In the genomic region with DNA sequence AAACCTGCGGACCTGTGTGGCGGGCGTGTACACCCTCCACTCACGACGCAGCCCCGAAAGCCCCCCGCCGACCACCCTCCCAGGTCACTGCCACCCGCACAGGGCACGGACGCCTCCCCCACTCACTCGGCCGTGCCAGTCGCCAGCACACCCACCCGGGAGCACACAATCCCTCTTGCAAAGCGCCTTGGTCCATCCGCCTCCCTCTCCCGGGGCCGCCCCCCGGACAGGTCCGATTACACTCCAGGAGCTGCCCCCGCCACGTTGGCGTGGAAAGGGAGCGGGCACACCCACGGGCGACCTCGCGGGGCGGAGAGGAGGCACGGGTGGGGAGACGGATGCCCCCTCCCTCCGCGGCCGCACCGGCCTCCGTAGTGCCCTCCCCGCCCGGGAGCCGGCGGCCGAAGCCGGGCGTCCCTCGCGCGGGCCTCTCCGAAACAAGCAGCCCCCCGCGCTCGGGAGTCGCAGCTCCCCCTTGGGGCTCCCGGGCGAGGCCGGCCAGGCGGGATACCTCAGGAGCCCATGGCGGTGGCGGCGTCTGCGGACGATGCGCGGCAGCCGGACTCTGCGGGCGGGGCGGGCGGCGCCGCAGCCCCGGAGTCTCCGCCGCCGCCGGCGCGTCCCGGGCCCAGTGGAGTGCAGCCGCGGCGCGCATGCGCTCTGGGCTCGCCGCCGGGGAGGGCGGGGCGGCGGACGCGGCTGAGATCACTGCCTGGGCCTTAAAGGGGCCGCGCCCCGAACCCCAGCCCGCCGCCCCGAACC, we compare ENCODE assay signal across 8 cellular contexts. TPM values are rescaled to one million over a fixed set of nuclear protein-coding genes. Genes with fewer than 3 reads are reported as not detected.
DNase-seq lines count a peak whose midpoint lies in the region; ATAC-seq and TF ChIP-seq lines count a peak whose summit lies in the region.

A gene (minus strand): TSS at position 638 of the 762 bp plus-strand sequence. CDS start 25,049 bp downstream, outside the sequence.

- peak within 1 kb of the TSS; percentile 86 for H3K27ac Mint-ChIP-seq in activated CD8-positive, alpha-beta memory T cell treated with anti-CD3 and anti-CD28 coated beads, Interleukin-2, amount 10 ng/mL, durations not matched to agents 7 days and 5 days
- H3K27ac Mint-ChIP-seq in endodermal cell: peak within 1 kb of the TSS; percentile 91

- H3K9me3 Mint-ChIP-seq in activated CD8-positive, alpha-beta memory T cell treated with anti-CD3 and anti-CD28 coated beads, Interleukin-2, amount 10 ng/mL, durations not matched to agents 7 days and 5 days (ENCODE audit: low read depth): no peaks in the 10 kb centered on the region
- H3K9me3 Mint-ChIP-seq in endodermal cell: no peaks in the 10 kb centered on the region

- peaks cover 1% of the 10 kb centered on the region for H3K36me3 Mint-ChIP-seq in activated CD8-positive, alpha-beta memory T cell treated with anti-CD3 and anti-CD28 coated beads, Interleukin-2, amount 10 ng/mL, durations not matched to agents 7 days and 5 days
- peaks cover 4% of the 10 kb centered on the region for H3K36me3 Mint-ChIP-seq in endodermal cell (ENCODE audit: low read depth)

- H3K9ac ChIP-seq in endodermal cell (ENCODE audit: extremely low read depth, low read length, poor library complexity, severe bottlenecking): peak within 1 kb of the TSS; percentile 62

- peak; percentile 86 for ATAC-seq in HG02885 (IDR thresholded peaks at IDR 0.05; ENCODE audit: poor library complexity, unreplicated experiment)
- ATAC-seq in activated CD8-positive, alpha-beta memory T cell treated with anti-CD3 and anti-CD28 coated beads, Interleukin-2, amount 10 ng/mL, durations not matched to agents 7 days and 5 days: peak; percentile 99

- peaks cover 5% of the 10 kb centered on the region for H3K36me3 ChIP-seq in endodermal cell (ENCODE audit: control insufficient read depth, insufficient read depth, low read length)

- no peaks in the 10 kb centered on the region for H3K27me3 Mint-ChIP-seq in activated CD8-positive, alpha-beta memory T cell treated with anti-CD3 and anti-CD28 coated beads, Interleukin-2, amount 10 ng/mL, durations not matched to agents 7 days and 5 days
- peaks cover 3% of the 10 kb centered on the region for H3K27me3 Mint-ChIP-seq in endodermal cell (ENCODE audit: insufficient read depth)

- DNase-seq in NCI-H1417 (lab: John Stamatoyannopoulos, UW): peak; percentile 65 to 72 (median 68)
- no peak for DNase-seq in NCI-H1417 treated with DMSO at 0.1 percent for 48 hours (lab: John Stamatoyannopoulos, UW)
- peak; percentile 17 for DNase-seq in NK-92 (lab: John Stamatoyannopoulos, UW; ENCODE audit: unreplicated experiment)
- peak; percentile 81 for DNase-seq in activated CD8-positive, alpha-beta memory T cell treated with anti-CD3 and anti-CD28 coated beads, Interleukin-2, amount 10 ng/mL, durations not matched to agents 7 days and 5 days
- peak; percentile 89 for DNase-seq in endodermal cell
- peak; percentile 95 for DNase-seq in mesenteric fat pad (ENCODE audit: low spot score)
- peak; percentile 75 for DNase-seq in stimulated activated CD8-positive, alpha-beta memory T cell treated with anti-CD3 and anti-CD28 coated beads, Interleukin-12 subunit alpha, Interleukin-12 subunit beta, amount 100 ng/mL, for 4 hours (ENCODE audit: low read depth)

- WGBS in endodermal cell (ENCODE audit: insufficient coverage in 1 of 2, insufficient read length in 1 of 2), 2 experiments: 0 to 1% methylated on average over 28 to 97 of the region's 97 CpGs

- peaks cover 3% of the 10 kb centered on the region for H3K4me1 ChIP-seq in endodermal cell (ENCODE audit: control insufficient read depth, insufficient read depth, low read length)

- H3K4me1 Mint-ChIP-seq in activated CD8-positive, alpha-beta memory T cell treated with anti-CD3 and anti-CD28 coated beads, Interleukin-2, amount 10 ng/mL, durations not matched to agents 7 days and 5 days: peaks cover 40% of the 10 kb centered on the region
- H3K4me1 Mint-ChIP-seq in endodermal cell: peaks cover 24% of the 10 kb centered on the region

- CTCF ChIA-PET in activated CD8-positive, alpha-beta memory T cell treated with anti-CD3 and anti-CD28 coated beads, Interleukin-2, amount 10 ng/mL, durations not matched to agents 7 days and 5 days (lab: Charles Lee): interaction anchor here (1.0 to 1.6 kb wide), 2 partner anchors 26 to 173 kb away, joined by 3 to 6 read pairs; no protein-coding TSS in a partner anchor

- peak within 1 kb of the TSS; percentile 88 for H3K4me3 ChIP-seq in endodermal cell (ENCODE audit: low read length)

- peak within 1 kb of the TSS; percentile 75 for H3K27ac ChIP-seq in endodermal cell (ENCODE audit: low read depth, low read length)

- H3K4me3 Mint-ChIP-seq in activated CD8-positive, alpha-beta memory T cell treated with anti-CD3 and anti-CD28 coated beads, Interleukin-2, amount 10 ng/mL, durations not matched to agents 7 days and 5 days: peak within 1 kb of the TSS; percentile 80
- peak within 1 kb of the TSS; percentile 83 for H3K4me3 Mint-ChIP-seq in endodermal cell

- H3K9me3 ChIP-seq in endodermal cell (ENCODE audit: control insufficient read depth, low read length): no peaks in the 10 kb centered on the region

- no peaks in the 10 kb centered on the region for H3K27me3 ChIP-seq in endodermal cell (ENCODE audit: control insufficient read depth, insufficient read depth, low read length, poor library complexity, severe bottlenecking)

- TF ChIP-seq CTCF in endodermal cell (conservative IDR thresholded peaks at IDR 0.05): no peak

RNA-seq across cellular contexts. Expression of the gene that starts here (rescaled TPM):
- 10 to 100 TPM; 29.8 to 35.5 TPM for total RNA-seq in activated CD8-positive, alpha-beta memory T cell treated with anti-CD3 and anti-CD28 coated beads, Interleukin-2, amount 10 ng/mL, durations not matched to agents 7 days and 5 days
- total RNA-seq in endodermal cell: 10 to 100 TPM; 55.4 to 57.6 TPM
- 56.1 TPM for polyA plus RNA-seq in endodermal cell (2013, experiment 1 of 2)
- 47.2 TPM for polyA plus RNA-seq in endodermal cell (2013, experiment 2 of 2)
- total RNA-seq in mesenteric fat pad: 84.4 TPM
